ENCODE assay signal across 22 cellular contexts in genomic region chr2:203625712-203626111, GRCh38.
DNase-seq lines count a peak whose midpoint lies in the region; ATAC-seq and TF ChIP-seq lines count a peak whose summit lies in the region.
"Had no signal": no experiment of that assay in that cellular context is flagged by ENCODE, and none has a peak within 500 bp of the region (broad histone marks: within the 10 kb centered on the region; RNA-seq: fewer than 3 reads in every experiment).

No MANE protein-coding gene starts in this region.

- peak overlapping the region; percentile 54 for H3K27ac ChIP-seq in lower lobe of right lung
- peak overlapping the region in 3 of 4 donors; percentile 3 to 37 (median 24) for H3K27ac ChIP-seq in upper lobe of left lung
- H3K27ac ChIP-seq: 22Rv1, SJSA1 had no signal

- no peak for TF ChIP-seq EP300 in upper lobe of left lung (IDR thresholded peaks at IDR 0.05)

- 83 to 95% methylated on average over 1 of the region's 1 CpG for WGBS in upper lobe of left lung, 2 donors

- intact Hi-C loops in lower lobe of right lung (cut with DNase I) (no loop called here), Right ventricle myocardium superior (cut with DNase I) (no loop called here)

- no peaks in the 10 kb centered on the region for H3K9me3 ChIP-seq in lower lobe of right lung
- no peaks in the 10 kb centered on the region for H3K9me3 ChIP-seq in upper lobe of left lung
- H3K9me3 ChIP-seq: SJSA1 had no signal

- H3K36me3 ChIP-seq in lower lobe of right lung, result no peaks in the 10 kb centered on the region
- no peaks in the 10 kb centered on the region for H3K36me3 ChIP-seq in upper lobe of left lung
- H3K36me3 ChIP-seq: MG63, SJSA1 had no signal

- no peak overlapping the region for H3K4me3 ChIP-seq in lower lobe of right lung
- H3K4me3 ChIP-seq in upper lobe of left lung, result no peak overlapping the region
- H3K4me3 ChIP-seq: MG63, SJSA1 had no signal

- H3K4me1 ChIP-seq in lower lobe of right lung (peaks cover 33% of the 10 kb centered on the region), upper lobe of left lung (peaks cover 15 to 40% (median 32%) of the 10 kb centered on the region in 4 donors)

- DNase-seq in DMS53 (lab: John Stamatoyannopoulos, UW) (peak; percentile 11), DMS53 treated with DMSO at 0.1 percent for 48 hours (lab: John Stamatoyannopoulos, UW; ENCODE audit: unreplicated experiment) (no peak), dermis microvascular lymphatic vessel endothelial cell (ENCODE audit: low read depth in 2 of 2) (peak; percentile 15 to 75), lower lobe of right lung (no peak), upper lobe of left lung (no peak), nucleus accumbens (lab: John Stamatoyannopoulos, UW) (no peak), EL (no peak), Right ventricle myocardium superior (no peak)
- DNase-seq: ACHN; C1 segment of cervical spinal cord; CD8-positive, alpha-beta T cell; GDM1; Kasumi-1; MG63; NCI-H1417; NCI-H1694 treated with DMSO at 0.1 percent for 48 hours; NCI-H2081 treated with DMSO at 0.1 percent for 48 hours; NCI-H2171 treated with DMSO at 0.1 percent for 48 hours; NCI-H524 treated with DMSO at 0.1 percent for 48 hours; NCI-H82 had no signal

- no peaks in the 10 kb centered on the region for H3K27me3 ChIP-seq in lower lobe of right lung (ENCODE audit: low read depth)
- H3K27me3 ChIP-seq in upper lobe of left lung, result no peaks in the 10 kb centered on the region
- H3K27me3 ChIP-seq: MG63, SJSA1 had no signal

- no peak for ATAC-seq in lower lobe of right lung
- ATAC-seq in upper lobe of left lung (ENCODE audit: low FRiP score in 2 of 2), result no peak
- no peak for ATAC-seq in Right ventricle myocardium superior (ENCODE audit: poor library complexity)
- ATAC-seq: CD8-positive, alpha-beta T cell had no signal

- TF ChIP-seq CTCF in lower lobe of right lung (IDR thresholded peaks at IDR 0.05) (no peak), upper lobe of left lung (IDR thresholded peaks at IDR 0.05) (no peak)

- TF ChIP-seq POLR2A in upper lobe of left lung (IDR thresholded peaks at IDR 0.05), result no peak

Comparison
In these comparisons a context has a peak if more than half of its experiments do, and no peak if none do; other contexts are left out.
1. DNase-seq: peak in DMS53 (single experiment) and dermis microvascular lymphatic vessel endothelial cell (2 of 2); none in DMS53 treated with DMSO at 0.1 percent for 48 hours (single experiment), lower lobe of right lung (single experiment), upper lobe of left lung (0 of 2), nucleus accumbens (0 of 56), EL (single experiment) and Right ventricle myocardium superior (single experiment).